In the genomic region with DNA sequence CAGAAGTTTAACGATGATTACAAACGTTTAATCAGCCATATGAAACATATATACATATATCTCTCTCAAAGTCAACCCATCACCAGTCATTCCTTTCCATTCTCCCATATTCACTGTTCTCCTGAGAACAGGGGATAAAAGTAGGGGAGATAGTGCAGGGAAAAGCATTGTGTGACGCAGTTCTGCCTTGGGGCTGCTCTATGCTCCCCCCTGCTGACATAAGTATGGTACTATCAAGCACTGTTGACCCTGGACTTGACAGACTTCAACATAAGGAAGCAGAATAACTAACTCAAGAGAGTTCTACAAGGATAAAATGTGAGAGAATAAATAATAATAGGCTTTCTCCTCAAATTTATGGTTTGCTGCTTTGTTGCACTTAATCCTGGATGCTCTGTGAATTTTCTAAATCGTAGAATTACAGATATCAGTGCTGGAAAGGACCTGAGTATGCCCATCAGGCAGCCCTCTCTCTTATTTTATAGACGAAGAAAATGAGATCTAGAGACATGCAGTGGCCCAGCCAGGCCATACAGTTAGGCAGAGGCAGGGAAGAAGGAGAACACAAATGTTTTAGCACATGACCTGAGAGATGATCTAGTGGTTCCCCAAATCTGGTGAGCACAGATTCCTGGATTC, we compare ENCODE assay signal across 8 cellular contexts.
DNase-seq lines count a peak whose midpoint lies in the region; ATAC-seq and TF ChIP-seq lines count a peak whose summit lies in the region.

No MANE protein-coding gene starts in this region.

- H2AFZ ChIP-seq in OCI-LY1 (ENCODE audit: low read length), result no peak overlapping the region

- H3K9ac ChIP-seq in OCI-LY1 (ENCODE audit: low read length), result no peak overlapping the region

- intact Hi-C loops in transverse colon (cut with DNase I; ENCODE audit: low total_unique reads), result no loop called here

- TF ChIP-seq CTCF in DOHH2 (IDR thresholded peaks at IDR 0.05; ENCODE audit: low read depth, low read length, poor library complexity, severe bottlenecking) (peak; percentile 78), OCI-LY1 (IDR thresholded peaks at IDR 0.05; ENCODE audit: low read length) (peak; percentile 66), brain microvascular endothelial cell (IDR thresholded peaks at IDR 0.05; ENCODE audit: low read depth, low read length, missing control alignments) (peak; percentile 87), transverse colon (IDR thresholded peaks at IDR 0.05) (peak; percentile 48 to 62 (median 51))

- no peak overlapping the region for H3K4me3 ChIP-seq in DOHH2 (ENCODE audit: low read length)
- no peak overlapping the region for H3K4me3 ChIP-seq in OCI-LY1 (ENCODE audit: low read depth, low read length, poor library complexity, severe bottlenecking)
- H3K4me3 ChIP-seq in brain microvascular endothelial cell (ENCODE audit: low read depth, low read length), result no peak overlapping the region
- no peak overlapping the region for H3K4me3 ChIP-seq in transverse colon

- H3K36me3 ChIP-seq in DOHH2 (ENCODE audit: control insufficient read depth, low read length) (no peaks in the 10 kb centered on the region), OCI-LY1 (ENCODE audit: insufficient read depth, low read length) (no peaks in the 10 kb centered on the region), brain microvascular endothelial cell (replicated peaks) (no peaks in the 10 kb centered on the region), transverse colon (no peaks in the 10 kb centered on the region)

- no peaks in the 10 kb centered on the region for H3K9me2 ChIP-seq in DOHH2 (replicated peaks; ENCODE audit: control insufficient read depth, low read length)
- no peaks in the 10 kb centered on the region for H3K9me2 ChIP-seq in OCI-LY1 (ENCODE audit: low read depth, low read length)

- TF ChIP-seq EP300 in transverse colon (IDR thresholded peaks at IDR 0.05; ENCODE audit: low read depth), result no peak

- no peaks in the 10 kb centered on the region for H3K79me2 ChIP-seq in DOHH2 (ENCODE audit: control insufficient read depth, low read length)
- H3K79me2 ChIP-seq in OCI-LY1 (ENCODE audit: insufficient read depth, low read length), result no peaks in the 10 kb centered on the region

- H3K27ac ChIP-seq in DOHH2 (ENCODE audit: low read depth, low read length), result no peak overlapping the region
- no peak overlapping the region for H3K27ac ChIP-seq in OCI-LY1 (ENCODE audit: low read depth, low read length, poor library complexity, severe bottlenecking)
- no peak overlapping the region for H3K27ac ChIP-seq in brain microvascular endothelial cell
- no peak overlapping the region for H3K27ac ChIP-seq in transverse colon

- H4K20me1 ChIP-seq in DOHH2 (ENCODE audit: control insufficient read depth, insufficient read depth, low read depth, low read length) (no peaks in the 10 kb centered on the region), OCI-LY1 (ENCODE audit: insufficient read depth, low read length) (no peaks in the 10 kb centered on the region)

- H3K9me3 ChIP-seq in DOHH2 (ENCODE audit: control insufficient read depth, insufficient read depth, low read length) (no peaks in the 10 kb centered on the region), OCI-LY1 (ENCODE audit: low read length) (no peaks in the 10 kb centered on the region), transverse colon (no peaks in the 10 kb centered on the region)

- in situ Hi-C loops in brain microvascular endothelial cell (cut with HindIII; ENCODE audit: low pct_ligation_motif_present, low sequenced_read_pairs) (no loop called here), transverse colon (cut with MboI; ENCODE audit: low pct_ligation_motif_present in 1 of 4, low pct_unique_long_range_greater_than_20kb in 1 of 4, low sequenced_read_pairs in 3 of 4) (no loop called here)

- no peak overlapping the region for H3K4me2 ChIP-seq in DOHH2 (ENCODE audit: low read length)
- no peak overlapping the region for H3K4me2 ChIP-seq in OCI-LY1 (ENCODE audit: low read length)

- DNase-seq in HPDE6-E6E7 (ENCODE audit: extremely low spot score) (peak; percentile 46), brain microvascular endothelial cell (peak; percentile 44), kidney tubule cell (ENCODE audit: low spot score) (peak; percentile 58), transverse colon (peak; percentile 28), dedifferentiated amniotic fluid mesenchymal stem cell (ENCODE audit: extremely low spot score) (no peak)

- H3F3A ChIP-seq in DOHH2 (ENCODE audit: control insufficient read depth, insufficient read depth) (no peaks in the 10 kb centered on the region), OCI-LY1 (ENCODE audit: insufficient read depth, low read length) (no peaks in the 10 kb centered on the region)

- TF ChIP-seq POLR2A in transverse colon (IDR thresholded peaks at IDR 0.05), result no peak

- H3K27me3 ChIP-seq in DOHH2 (ENCODE audit: control insufficient read depth, low read length) (peaks cover 34% of the 10 kb centered on the region), OCI-LY1 (ENCODE audit: insufficient read depth, low read length) (no peaks in the 10 kb centered on the region), brain microvascular endothelial cell (replicated peaks) (no peaks in the 10 kb centered on the region), transverse colon (no peaks in the 10 kb centered on the region)

- WGBS in transverse colon (ENCODE audit: low coverage in 1 of 2), 2 donors, result 45 to 65% methylated on average over 5 of the region's 5 CpGs

- ATAC-seq in GM19324 (IDR thresholded peaks at IDR 0.05; ENCODE audit: low FRiP score, unreplicated experiment), result no peak

- no peaks in the 10 kb centered on the region for H3K4me1 ChIP-seq in DOHH2 (ENCODE audit: control insufficient read depth, low read length)
- no peaks in the 10 kb centered on the region for H3K4me1 ChIP-seq in OCI-LY1 (ENCODE audit: insufficient read depth, low read length, severe bottlenecking)
- H3K4me1 ChIP-seq in transverse colon, result peaks cover 0 to 8% (median 4%) of the 10 kb centered on the region in 4 donors
